ENCODE assay signal across 21 cellular contexts in the genomic region with DNA sequence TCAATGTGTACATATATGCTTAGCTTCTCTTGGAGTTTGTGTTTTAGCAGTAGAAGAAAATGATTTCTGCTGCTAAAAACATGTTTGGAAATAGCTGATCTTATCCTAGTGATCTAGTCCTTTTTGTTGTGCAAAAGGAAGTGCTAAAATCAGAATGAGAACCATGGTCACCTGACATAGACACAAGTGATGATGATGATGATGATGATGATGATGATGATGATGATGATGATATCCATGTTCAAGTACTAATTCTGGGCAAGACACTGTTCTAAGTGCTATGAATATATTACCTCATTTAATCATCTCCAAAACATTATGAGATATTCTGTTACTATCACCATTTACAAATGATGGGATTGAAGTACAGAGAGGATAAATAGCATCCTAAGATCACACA.
A peak's percentile ranks its signal among the peaks of the same experiment; 100 is the strongest.
DNase-seq lines count a peak whose midpoint lies in the region; ATAC-seq, FAIRE-seq and TF ChIP-seq lines count a peak whose summit lies in the region.
"Had no signal": no experiment of that assay in that cellular context is flagged by ENCODE, and none has a peak within 500 bp of the region (broad histone marks: within the 10 kb centered on the region; RNA-seq: fewer than 3 reads in every experiment).

No MANE protein-coding gene starts in this region.

- no peaks in the 10 kb centered on the region for H3K9me3 Mint-ChIP-seq in natural killer cell treated with Interleukin-12 subunit alpha and Interleukin-12 subunit beta and Interleukin-15 and Interleukin-18, amount 100 ng/mL, for 72 hours
- H3K9me3 Mint-ChIP-seq: CD4-positive, alpha-beta T cell; CD8-positive, alpha-beta memory T cell had no signal

- no peak for FAIRE-seq in HepG2 (lab: Jason Lieb, UNC)
- FAIRE-seq: A204.1, D721Med, GM12878, GM19239 had no signal

- H3K27me3 Mint-ChIP-seq in natural killer cell treated with Interleukin-12 subunit alpha and Interleukin-12 subunit beta and Interleukin-15 and Interleukin-18, amount 100 ng/mL, for 72 hours, result peaks cover 0 to 7% of the 10 kb centered on the region in 2 donors
- H3K27me3 Mint-ChIP-seq: CD4-positive, alpha-beta T cell had no signal

- H3K36me3 ChIP-seq in HepG2 (replicated peaks in 1 of 2; ENCODE audit: control insufficient read depth in 1 of 2, insufficient read depth in 2 of 2, low read length in 2 of 2) (no peaks in the 10 kb centered on the region), right lobe of liver (no peaks in the 10 kb centered on the region), HEK293 (ENCODE audit: control insufficient read depth in 2 of 2, insufficient read depth in 1 of 2, low read length in 2 of 2) (no peaks in the 10 kb centered on the region), smooth muscle cell (ENCODE audit: low read depth) (no peaks in the 10 kb centered on the region)
- H3K36me3 ChIP-seq: BE2C, HAP-1 had no signal

- no peak overlapping the region for H3K4me3 Mint-ChIP-seq in natural killer cell treated with Interleukin-12 subunit alpha and Interleukin-12 subunit beta and Interleukin-15 and Interleukin-18, amount 100 ng/mL, for 72 hours
- H3K4me3 Mint-ChIP-seq: CD4-positive, alpha-beta T cell; CD8-positive, alpha-beta memory T cell had no signal

- H3K4me2 ChIP-seq in HepG2 (ENCODE audit: low read depth, low read length) (no peak overlapping the region), smooth muscle cell (peak overlapping the region; percentile 42)

- no peak overlapping the region for H3K27ac Mint-ChIP-seq in natural killer cell treated with Interleukin-12 subunit alpha and Interleukin-12 subunit beta and Interleukin-15 and Interleukin-18, amount 100 ng/mL, for 72 hours
- H3K27ac Mint-ChIP-seq: CD4-positive, alpha-beta T cell had no signal

- peaks cover 12% of the 10 kb centered on the region for H3K4me1 ChIP-seq in HepG2 (ENCODE audit: insufficient read depth, low read length)
- H3K4me1 ChIP-seq in right lobe of liver, result peaks cover 0 to 26% (median 11%) of the 10 kb centered on the region in 4 donors
- no peaks in the 10 kb centered on the region for H3K4me1 ChIP-seq in HEK293 (ENCODE audit: control insufficient read depth, insufficient read depth, low read length)
- no peaks in the 10 kb centered on the region for H3K4me1 ChIP-seq in smooth muscle cell (ENCODE audit: low read depth)
- H3K4me1 ChIP-seq: BE2C, HAP-1 had no signal

- ATAC-seq in HepG2 (no peak), right lobe of liver (no peak), GM21526 (IDR thresholded peaks at IDR 0.05; ENCODE audit: low FRiP score, unreplicated experiment) (no peak)
- ATAC-seq in natural killer cell treated with Interleukin-12 subunit alpha and Interleukin-12 subunit beta and Interleukin-15 and Interleukin-18, amount 100 ng/mL, for 72 hours, result no peak
- ATAC-seq: GM12878 had no signal

- no peaks in the 10 kb centered on the region for H4K20me1 ChIP-seq in HepG2 (ENCODE audit: insufficient read depth, low read length)
- H4K20me1 ChIP-seq in smooth muscle cell (ENCODE audit: low read depth), result no peaks in the 10 kb centered on the region

- H3K27me3 ChIP-seq in HepG2 (ENCODE audit: control insufficient read depth in 1 of 2, insufficient read depth in 2 of 2, low read length in 2 of 2) (no peaks in the 10 kb centered on the region), right lobe of liver (no peaks in the 10 kb centered on the region), smooth muscle cell (ENCODE audit: low read depth) (no peaks in the 10 kb centered on the region)
- H3K27me3 ChIP-seq: BE2C had no signal

- no peak overlapping the region for H3K4me3 ChIP-seq in HepG2 (replicated peaks in 1 of 3; ENCODE audit: insufficient read depth in 1 of 3, low read depth in 2 of 3, low read length in 3 of 3)
- no peak overlapping the region for H3K4me3 ChIP-seq in right lobe of liver
- no peak overlapping the region for H3K4me3 ChIP-seq in HEK293 (ENCODE audit: low read depth, low read length)
- no peak overlapping the region for H3K4me3 ChIP-seq in smooth muscle cell
- H3K4me3 ChIP-seq: GM12878, HAP-1 had no signal

- in situ Hi-C loops in HepG2 (cut with HindIII; ENCODE audit: extremely low pct_ligation_motif_present, low pct_unique_long_range_greater_than_20kb), result no loop called here

- DNase-seq in HepG2 (ENCODE audit: low spot score) (no peak), right lobe of liver (no peak), smooth muscle cell (lab: John Stamatoyannopoulos, UW; ENCODE audit: unreplicated experiment) (no peak)
- DNase-seq in natural killer cell treated with Interleukin-12 subunit alpha and Interleukin-12 subunit beta and Interleukin-15 and Interleukin-18, amount 100 ng/mL, for 72 hours (ENCODE audit: low spot score), result no peak
- DNase-seq: AML-193; BE2C; CD4-positive, alpha-beta T cell; CD8-positive, alpha-beta memory T cell; DMS 273 treated with DMSO at 0.1 percent for 48 hours; DMS79; GDM1; GOT3 had no signal

- H3F3A ChIP-seq in smooth muscle cell (ENCODE audit: low read depth), result peaks cover 5% of the 10 kb centered on the region

- no TSS peak for BruUV-seq in HepG2 (replicated peaks; lab: Mats Ljungman, UMichigan)

- H3K36me3 Mint-ChIP-seq in natural killer cell treated with Interleukin-12 subunit alpha and Interleukin-12 subunit beta and Interleukin-15 and Interleukin-18, amount 100 ng/mL, for 72 hours, result no peaks in the 10 kb centered on the region
- H3K36me3 Mint-ChIP-seq: CD8-positive, alpha-beta memory T cell had no signal

- POLR2A ChIA-PET in HepG2 (lab: Yijun Ruan, JAX) (no interaction called here), HEK293 (lab: Yijun Ruan, JAX) (no interaction called here)

- H2AFZ ChIP-seq in HepG2 (ENCODE audit: low read length) (no peak overlapping the region), smooth muscle cell (ENCODE audit: low read depth) (no peak overlapping the region)

- CTCF ChIA-PET in HepG2 (lab: Yijun Ruan, JAX; ENCODE audit: low intra/inter-chr PET ratio, low total read pairs), result no interaction called here
- CTCF ChIA-PET in HEK293 (lab: Yijun Ruan, JAX), result interaction anchor here (1.3 kb wide), 1 partner anchor 137 kb away, joined by 3 read pairs; no protein-coding TSS in a partner anchor

- H3K27ac ChIP-seq in HepG2 (ENCODE audit: extremely low read length, insufficient read depth, low read length) (no peak overlapping the region), right lobe of liver (no peak overlapping the region), HEK293 (ENCODE audit: extremely low read depth, low read depth, low read length) (no peak overlapping the region), smooth muscle cell (ENCODE audit: low read depth) (peak overlapping the region; percentile 37)
- H3K27ac ChIP-seq: 22Rv1, C4-2B had no signal

- H3K4me1 Mint-ChIP-seq in natural killer cell treated with Interleukin-12 subunit alpha and Interleukin-12 subunit beta and Interleukin-15 and Interleukin-18, amount 100 ng/mL, for 72 hours (ENCODE audit: low read depth in 2 of 2), result no peaks in the 10 kb centered on the region
- H3K4me1 Mint-ChIP-seq: CD8-positive, alpha-beta memory T cell had no signal

- no peaks in the 10 kb centered on the region for H3K79me2 ChIP-seq in HepG2 (ENCODE audit: insufficient read depth, low read length)
- no peaks in the 10 kb centered on the region for H3K79me2 ChIP-seq in smooth muscle cell (ENCODE audit: low read depth)

- no peak for TF ChIP-seq EP300 in HepG2 (IDR thresholded peaks at IDR 0.05; ENCODE audit: low read depth in 2 of 2, low read length in 2 of 2)
- no peak for TF ChIP-seq EP300 in HepG2 (CRISPR knock-in tag; IDR thresholded peaks at IDR 0.05; ENCODE audit: borderline replicate concordance)

- intact Hi-C loops in HepG2 (cut with micrococcal nuclease; ENCODE audit: unreplicated experiment), result no loop called here
- intact Hi-C loops in right lobe of liver (cut with DNase I), result loop anchor here in 1 of 2 donors (10.0 kb wide), 1 partner anchor 70 kb away; no protein-coding TSS in a partner anchor

- TF ChIP-seq RAD21 in HepG2 (CRISPR knock-in tag; IDR thresholded peaks at IDR 0.05), result no peak

- H3K9me3 ChIP-seq in HepG2 (ENCODE audit: low read length) (no peaks in the 10 kb centered on the region), right lobe of liver (no peaks in the 10 kb centered on the region), HEK293 (ENCODE audit: control insufficient read depth, insufficient read depth, low read depth, low read length) (no peaks in the 10 kb centered on the region), smooth muscle cell (replicated peaks; ENCODE audit: low read depth) (no peaks in the 10 kb centered on the region)
- H3K9me3 ChIP-seq: BE2C, HAP-1 had no signal

- TF ChIP-seq POLR2A in HepG2 (IDR thresholded peaks at IDR 0.05; ENCODE audit: insufficient read depth in 1 of 2, low read depth in 2 of 2, low read length in 2 of 2), result no peak
- no peak for TF ChIP-seq POLR2A in right lobe of liver (IDR thresholded peaks at IDR 0.05)

- TF ChIP-seq CTCF in HepG2 (CRISPR knock-in tag; IDR thresholded peaks at IDR 0.05), result no peak
- TF ChIP-seq CTCF in right lobe of liver (IDR thresholded peaks at IDR 0.05), result no peak
- no peak for TF ChIP-seq CTCF in HEK293 (tag by site-specific recombination; IDR thresholded peaks at IDR 0.05)
- no peak for TF ChIP-seq CTCF in smooth muscle cell (IDR thresholded peaks at IDR 0.05; ENCODE audit: borderline replicate concordance, insufficient read depth, poor library complexity, severe bottlenecking)

- H3K9ac ChIP-seq in HepG2 (ENCODE audit: insufficient read depth, low read depth, low read length) (no peak overlapping the region), smooth muscle cell (ENCODE audit: low read depth) (no peak overlapping the region)

TF ChIP-seq in HepG2, 621 proteins besides CTCF, POLR2A, EP300 and RAD21:
- peak; percentile 90 for TF ChIP-seq CREB1 (IDR thresholded peaks at IDR 0.05)
- TF ChIP-seq CREB1 (CRISPR knock-in tag; IDR thresholded peaks at IDR 0.05), result no peak
- TF ChIP-seq MTF1 (CRISPR knock-in tag; IDR thresholded peaks at IDR 0.05), result no peak

TF ChIP-seq in HEK293, 187 proteins besides CTCF, POLR2A, EP300 and RAD21:
- no peak for TF ChIP-seq ZNF548 (tag by site-specific recombination; IDR thresholded peaks at IDR 0.05)
- TF ChIP-seq, protein P1, sequence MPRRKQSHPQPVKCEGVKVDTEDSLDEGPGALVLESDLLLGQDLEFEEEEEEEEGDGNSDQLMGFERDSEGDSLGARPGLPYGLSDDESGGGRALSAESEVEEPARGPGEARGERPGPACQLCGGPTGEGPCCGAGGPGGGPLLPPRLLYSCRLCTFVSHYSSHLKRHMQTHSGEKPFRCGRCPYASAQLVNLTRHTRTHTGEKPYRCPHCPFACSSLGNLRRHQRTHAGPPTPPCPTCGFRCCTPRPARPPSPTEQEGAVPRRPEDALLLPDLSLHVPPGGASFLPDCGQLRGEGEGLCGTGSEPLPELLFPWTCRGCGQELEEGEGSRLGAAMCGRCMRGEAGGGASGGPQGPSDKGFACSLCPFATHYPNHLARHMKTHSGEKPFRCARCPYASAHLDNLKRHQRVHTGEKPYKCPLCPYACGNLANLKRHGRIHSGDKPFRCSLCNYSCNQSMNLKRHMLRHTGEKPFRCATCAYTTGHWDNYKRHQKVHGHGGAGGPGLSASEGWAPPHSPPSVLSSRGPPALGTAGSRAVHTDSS (tag by site-specific recombination; IDR thresholded peaks at IDR 0.05), result peak; percentile 82
